ENCODE assay signal across 24 cellular contexts in genomic region chr7:148330124-148330818, GRCh38.
"Had no signal": no experiment of that assay in that cellular context is flagged by ENCODE, and none has a peak within 500 bp of the region (broad histone marks: within the 10 kb centered on the region; RNA-seq: fewer than 3 reads in every experiment).

No MANE protein-coding gene starts in this region.

- DNase-seq: activated B cell treated with CpG ODN at 0.5 μM for 24 hours; activated CD4-positive, alpha-beta T cell treated with anti-CD3 and anti-CD28 coated beads for 1 hour; activated CD4-positive, alpha-beta T cell treated with anti-CD3 and anti-CD28 coated beads, Interleukin-2, amount 10 ng/mL, durations not matched to agents 24 days and 14 days; activated CD4-positive, alpha-beta T cell treated with anti-CD3 and anti-CD28 coated beads, Interleukin-2, amount 50 U/mL, for 48 hours; activated CD8-positive, alpha-beta memory T cell treated with anti-CD3 and anti-CD28 coated beads, Interleukin-2, amount 10 ng/mL, durations not matched to agents 7 days and 5 days; activated effector memory CD4-positive, alpha-beta T cell treated with Interleukin-2 at 50 U/mL for 16 hours; activated naive CD4-positive, alpha-beta T cell; activated T-cell treated with anti-CD3 and anti-CD28 coated beads, Interleukin-2, amount 50 U/mL, for 24 hours; adrenal gland; anterior cingulate cortex; cerebellar nuclear complex; MG63; MV-4-11; NCI-H1092 treated with DMSO at 0.1 percent for 48 hours; NCI-H1417 treated with DMSO at 0.1 percent for 48 hours; NCI-H1694; NCI-H2029 treated with DMSO at 0.1 percent for 48 hours; NCI-H345; NCI-H510A; NCI-H526 treated with DMSO at 0.1 percent for 48 hours; NCI-H82; SIG-M5 had no signal

- H3K36me3 Mint-ChIP-seq: activated naive CD8-positive, alpha-beta T cell had no signal

- H3K4me1 Mint-ChIP-seq: activated B cell treated with CpG ODN at 0.5 μM for 24 hours; activated CD4-positive, alpha-beta T cell treated with anti-CD3 and anti-CD28 coated beads, Interleukin-2, amount 10 ng/mL, durations not matched to agents 24 days and 14 days; activated CD8-positive, alpha-beta memory T cell treated with anti-CD3 and anti-CD28 coated beads, Interleukin-2, amount 10 ng/mL, durations not matched to agents 7 days and 5 days had no signal

- H3K9me3 ChIP-seq: adrenal gland, MG63 had no signal

- H3K36me3 ChIP-seq: adrenal gland, MG63 had no signal

- H3K4me3 Mint-ChIP-seq: activated B cell treated with CpG ODN at 0.5 μM for 24 hours; activated CD4-positive, alpha-beta T cell treated with anti-CD3 and anti-CD28 coated beads, Interleukin-2, amount 10 ng/mL, durations not matched to agents 24 days and 14 days; activated CD8-positive, alpha-beta memory T cell treated with anti-CD3 and anti-CD28 coated beads, Interleukin-2, amount 10 ng/mL, durations not matched to agents 7 days and 5 days; activated naive CD8-positive, alpha-beta T cell; activated T-cell treated with anti-CD3 and anti-CD28 coated beads, Interleukin-2, amount 50 U/mL, for 24 hours; activated T-helper 1 cell treated with anti-CD3 and anti-CD28 coated beads, Interleukin-12 subunit alpha, Interleukin-12 subunit beta, Interleukin-2, Interleukin-4 antibody, amounts not matched to agents 30 ng/mL and 10 ng/mL and 1 ng/mL, durations not matched to agents 14 hours and 24 hours and 36 hours had no signal

- H3K4me1 ChIP-seq: adrenal gland had no signal

- H3K4me3 ChIP-seq: adrenal gland, MG63 had no signal

- H3K27ac ChIP-seq: adrenal gland had no signal

- H3K27ac Mint-ChIP-seq: activated B cell treated with CpG ODN at 0.5 μM for 24 hours; activated CD4-positive, alpha-beta T cell treated with anti-CD3 and anti-CD28 coated beads, Interleukin-2, amount 10 ng/mL, durations not matched to agents 24 days and 14 days; activated CD8-positive, alpha-beta memory T cell treated with anti-CD3 and anti-CD28 coated beads, Interleukin-2, amount 10 ng/mL, durations not matched to agents 7 days and 5 days; activated naive CD8-positive, alpha-beta T cell; activated T-cell treated with anti-CD3 and anti-CD28 coated beads, Interleukin-2, amount 50 U/mL, for 24 hours; activated T-helper 1 cell treated with anti-CD3 and anti-CD28 coated beads, Interleukin-12 subunit alpha, Interleukin-12 subunit beta, Interleukin-2, Interleukin-4 antibody, amounts not matched to agents 30 ng/mL and 10 ng/mL and 1 ng/mL, durations not matched to agents 14 hours and 24 hours and 36 hours had no signal

- H3K27me3 ChIP-seq: MG63 had no signal

- ATAC-seq: activated CD8-positive, alpha-beta memory T cell treated with anti-CD3 and anti-CD28 coated beads, Interleukin-2, amount 10 ng/mL, durations not matched to agents 7 days and 5 days had no signal
